In genomic region chr9:81724242-81724889, GRCh38 we compare ENCODE assay signal across 15 cellular contexts. TPM values are rescaled to one million over a fixed set of nuclear protein-coding genes. Genes with fewer than 3 reads are reported as not detected.
DNase-seq lines count a peak whose midpoint lies in the region; ATAC-seq and TF ChIP-seq lines count a peak whose summit lies in the region.
"Had no signal": no experiment of that assay in that cellular context is flagged by ENCODE, and none has a peak within 500 bp of the region (broad histone marks: within the 10 kb centered on the region; RNA-seq: fewer than 3 reads in every experiment).

No MANE protein-coding gene starts in this region.

- H3K4me3 Mint-ChIP-seq in GM23338 = no peak overlapping the region
- H3K4me3 Mint-ChIP-seq: H9 had no signal

- H3K9me2 ChIP-seq in GM23338 (ENCODE audit: insufficient read depth) = no peaks in the 10 kb centered on the region; the same call in 1 of the 2 replicates

- DNase-seq in GM23338 (ENCODE audit: low spot score) = no peak
- DNase-seq in NCI-H69 (lab: John Stamatoyannopoulos, UW) = peak; percentile 88
- peak; percentile 16 to 50 for DNase-seq in fibroblast of lung (ENCODE audit: low read depth in 2 of 2)
- peak; percentile 85 for DNase-seq in osteoblast (ENCODE audit: insufficient read length, low spot score, missing footprints)
- no peak for DNase-seq in NCI-H1092 (lab: John Stamatoyannopoulos, UW)
- DNase-seq: activated CD4-positive, alpha-beta T cell treated with anti-CD3 and anti-CD28 coated beads for 1 hour; H9; NCI-H1105 treated with DMSO at 0.1 percent for 48 hours; RPMI8226; stimulated activated CD4-positive, alpha-beta T cell treated with anti-CD3 and anti-CD28 coated beads, Interleukin-15, amount 100 ng/mL, for 24 hours; substantia nigra had no signal

- no peak for TF ChIP-seq CTCF in GM23338 (conservative IDR thresholded peaks at IDR 0.05; ENCODE audit: low read depth in 2 of 2)
- TF ChIP-seq CTCF in fibroblast of lung (conservative IDR thresholded peaks at IDR 0.05 in 1 of 2, IDR thresholded peaks at IDR 0.05 in 1 of 2; ENCODE audit: low read depth in 1 of 2, low read length in 2 of 2) = no peak
- no peak for TF ChIP-seq CTCF in osteoblast (IDR thresholded peaks at IDR 0.05; ENCODE audit: extremely low read depth, low read depth, low read length)

- H3K4me1 ChIP-seq in GM23338 (ENCODE audit: insufficient read depth) = peaks cover 13% of the 10 kb centered on the region
- no peaks in the 10 kb centered on the region for H3K4me1 ChIP-seq in fibroblast of lung (ENCODE audit: control insufficient read depth, extremely low read depth, insufficient read depth, low read length)
- H3K4me1 ChIP-seq in osteoblast (ENCODE audit: insufficient read depth, low read length) = no peaks in the 10 kb centered on the region

- H3K4me1 Mint-ChIP-seq in GM23338 = peaks cover 10% of the 10 kb centered on the region

- H3K4me2 ChIP-seq in GM23338 (no peak overlapping the region), fibroblast of lung (ENCODE audit: extremely low read depth, insufficient read depth, low read length) (no peak overlapping the region), osteoblast (ENCODE audit: insufficient read depth, low read length) (no peak overlapping the region)

- H3K36me3 ChIP-seq in GM23338 (ENCODE audit: insufficient read depth) (no peaks in the 10 kb centered on the region), fibroblast of lung (ENCODE audit: control insufficient read depth, insufficient read depth, low read length) (no peaks in the 10 kb centered on the region), osteoblast (ENCODE audit: insufficient read depth, low read length) (no peaks in the 10 kb centered on the region)

- no peak overlapping the region for H3K27ac Mint-ChIP-seq in GM23338

- peaks cover 10% of the 10 kb centered on the region for H3K27me3 Mint-ChIP-seq in GM23338 (ENCODE audit: insufficient read depth, low read depth, poor library complexity)

- no peaks in the 10 kb centered on the region for H3F3A ChIP-seq in GM23338 (replicated peaks; ENCODE audit: low read depth)

- H3K9me3 ChIP-seq in fibroblast of lung (ENCODE audit: control insufficient read depth, insufficient read depth, low read depth, low read length) = no peaks in the 10 kb centered on the region
- H3K9me3 ChIP-seq in osteoblast (ENCODE audit: low read depth, low read length) = no peaks in the 10 kb centered on the region

- no peaks in the 10 kb centered on the region for H3K79me2 ChIP-seq in GM23338 (replicated peaks; ENCODE audit: insufficient read depth)
- H3K79me2 ChIP-seq in fibroblast of lung (ENCODE audit: control insufficient read depth, insufficient read depth, low read length) = no peaks in the 10 kb centered on the region
- H3K79me2 ChIP-seq in osteoblast (ENCODE audit: insufficient read depth, low read length) = no peaks in the 10 kb centered on the region

- H3K36me3 Mint-ChIP-seq in GM23338 (ENCODE audit: low read depth) = no peaks in the 10 kb centered on the region; the same call in 2 of the 3 replicates

- no peaks in the 10 kb centered on the region for H4K20me1 ChIP-seq in GM23338 (replicated peaks; ENCODE audit: insufficient read depth)
- no peaks in the 10 kb centered on the region for H4K20me1 ChIP-seq in fibroblast of lung (ENCODE audit: control insufficient read depth, extremely low read depth, insufficient read depth, low read length)
- no peaks in the 10 kb centered on the region for H4K20me1 ChIP-seq in osteoblast (ENCODE audit: insufficient read depth, low read length)

- H2AFZ ChIP-seq in GM23338 (peak overlapping the region; percentile 23; the same call in 1 of the 2 replicates), fibroblast of lung (ENCODE audit: low read length) (no peak overlapping the region), osteoblast (ENCODE audit: low read length) (no peak overlapping the region)

- H3K4me3 ChIP-seq in GM23338 (no peak overlapping the region), fibroblast of lung (replicated peaks in 1 of 4; ENCODE audit: control extremely low read depth in 1 of 4, insufficient read depth in 1 of 4, low read depth in 3 of 4, low read length in 4 of 4) (no peak overlapping the region), osteoblast (ENCODE audit: insufficient read depth, low read length) (no peak overlapping the region)
- H3K4me3 ChIP-seq: K562 had no signal

- H3K27me3 ChIP-seq in GM23338 (ENCODE audit: insufficient read depth) (no peaks in the 10 kb centered on the region), fibroblast of lung (ENCODE audit: control insufficient read depth, insufficient read depth, low read length) (no peaks in the 10 kb centered on the region), osteoblast (ENCODE audit: insufficient read depth, low read length) (no peaks in the 10 kb centered on the region)

- no peak for ATAC-seq in GM23338
- no peak for ATAC-seq in HG03196 (IDR thresholded peaks at IDR 0.05; ENCODE audit: unreplicated experiment)
- ATAC-seq in GM19035 (IDR thresholded peaks at IDR 0.05; ENCODE audit: unreplicated experiment) = no peak
- no peak for ATAC-seq in HG02759 (IDR thresholded peaks at IDR 0.05; ENCODE audit: unreplicated experiment)
- ATAC-seq: K562 had no signal

- no peak overlapping the region for H3K9ac ChIP-seq in fibroblast of lung (ENCODE audit: insufficient read depth, low read length)

- no peak overlapping the region for H3K27ac ChIP-seq in GM23338 (ENCODE audit: low read depth)
- H3K27ac ChIP-seq in fibroblast of lung (ENCODE audit: insufficient read depth, low read length) = no peak overlapping the region
- no peak overlapping the region for H3K27ac ChIP-seq in osteoblast (ENCODE audit: low read depth, low read length)

- H3K9me3 Mint-ChIP-seq in GM23338 = no peaks in the 10 kb centered on the region
- H3K9me3 Mint-ChIP-seq: H9 had no signal

TF ChIP-seq in GM23338, 12 proteins besides CTCF, POLR2A, EP300 and RAD21 (continues in another document):
- TF ChIP-seq STAT1 (IDR thresholded peaks at IDR 0.05; ENCODE audit: unreplicated experiment) (no peak), JUNB (IDR thresholded peaks at IDR 0.05; ENCODE audit: unreplicated experiment) (no peak), EZH2phosphoT487 (IDR thresholded peaks at IDR 0.05; ENCODE audit: unreplicated experiment) (no peak), CREB1 (CRISPR knock-in tag; IDR thresholded peaks at IDR 0.05; ENCODE audit: low read depth) (no peak), REST (IDR thresholded peaks at IDR 0.05; ENCODE audit: unreplicated experiment) (no peak), NANOG (IDR thresholded peaks at IDR 0.05; ENCODE audit: borderline replicate concordance) (no peak), POLR2AphosphoS5 (IDR thresholded peaks at IDR 0.05; ENCODE audit: low read depth) (no peak), ETS1 (IDR thresholded peaks at IDR 0.05) (no peak)

RNA-seq across cellular contexts. Expression of gene TLE1, which starts 35.0 kb away (rescaled TPM):
- total RNA-seq in GM23338 (2014; rRNA removed; shearing (Covaris generic)) = 125 and 132 TPM in 2 replicates
- 58.1 and 59.1 TPM in 2 replicates for polyA plus RNA-seq in GM23338 (2016; fragmentation: Nextera tagmentation; extraction: Ambion mirVana)
- total RNA-seq in fibroblast of lung = 25.9 and 29.7 TPM in 2 replicates
- 29.3 and 35.6 TPM in 2 replicates for polyA plus RNA-seq in fibroblast of lung
- 21.6 and 26.3 TPM in 2 replicates for polyA plus RNA-seq in fibroblast of lung (2012)
- polyA minus RNA-seq in fibroblast of lung (ENCODE audit: low replicate concordance) = 27.7 and 29.8 TPM in 2 replicates
- 9.0 and 10.6 TPM in 2 replicates for total RNA-seq in osteoblast
- polyA plus RNA-seq: K562 had no signal

Comparison
In these comparisons a context has a peak if more than half of its experiments do, and no peak if none do; other contexts are left out.
1. DNase-seq: peak in NCI-H69 (single experiment), fibroblast of lung (2 of 2) and osteoblast (single experiment); none in GM23338 (single experiment) and NCI-H1092 (single experiment).